Comparison of ENCODE assay signal across 9 cellular contexts in genomic region chr9:136644593-136645342, GRCh38. TPM values are rescaled to one million over a fixed set of nuclear protein-coding genes. Genes with fewer than 3 reads are reported as not detected.
DNase-seq lines count a peak whose midpoint lies in the region; ATAC-seq, FAIRE-seq and TF ChIP-seq lines count a peak whose summit lies in the region.
"Had no signal": no experiment of that assay in that cellular context is flagged by ENCODE, and none has a peak within 500 bp of the region (broad histone marks: within the 10 kb centered on the region; RNA-seq: fewer than 3 reads in every experiment).

No MANE protein-coding gene starts in this region.

- DNase-seq in A549 (ENCODE audit: low read depth in 1 of 2, low spot score in 1 of 2) (peak in 1 of 2 experiments; percentile 88), PC-9 (peak; percentile 65 to 86), head of caudate nucleus (peak; percentile 27 to 81 (median 64)), progenitor cell of endocrine pancreas (ENCODE audit: low spot score, unreplicated experiment) (peak; percentile 58), uterus (peak; percentile 54 to 67)
- peak; percentile 89 for DNase-seq in activated effector memory CD4-positive, alpha-beta T cell treated with anti-CD3 and anti-CD28 coated beads, Interleukin-2, amount 50 U/mL, for 16 hours
- DNase-seq in central memory CD4-positive, alpha-beta T cell: no peak

- no peaks in the 10 kb centered on the region for H3K79me2 ChIP-seq in PC-9 (ENCODE audit: low read depth)

- no TSS peak for BruUV-seq in PC-9 (replicated peaks; lab: Mats Ljungman, UMichigan)

- H3K36me3 ChIP-seq in PC-9 (ENCODE audit: low read depth) (no peaks in the 10 kb centered on the region), uterus (no peaks in the 10 kb centered on the region)

- H3K4me3 ChIP-seq in A549 (peak overlapping the region; percentile 32; the same call in 2 of the 3 replicates), PC-9 (peak overlapping the region; percentile 44; the same call in 1 of the 2 replicates), uterus (no peak overlapping the region)

- WGBS in A549 (ENCODE audit: missing lambda C conversion rate): 60% methylated on average over 13 of the region's 30 CpGs

- ATAC-seq in A549 (peak; percentile 83 to 96), GM19397 (IDR thresholded peaks at IDR 0.05; ENCODE audit: unreplicated experiment) (peak; percentile 47)

- H3K4me3 Mint-ChIP-seq in progenitor cell of endocrine pancreas (ENCODE audit: low read depth): no peak overlapping the region
- H3K4me3 Mint-ChIP-seq: stimulated activated naive CD8-positive, alpha-beta T cell treated with anti-CD3 and anti-CD28 coated beads, Interleukin-15, Interleukin-2, amounts not matched to agents 100 ng/mL and 50 ng/mL, for 24 hours had no signal

- no peaks in the 10 kb centered on the region for H3K4me1 Mint-ChIP-seq in progenitor cell of endocrine pancreas (ENCODE audit: low read depth)

- intact Hi-C loops in PC-9 (cut with micrococcal nuclease; ENCODE audit: unreplicated experiment) (loop anchor here (2.0 kb wide), 1 partner anchor 50 kb away; no protein-coding TSS in a partner anchor), head of caudate nucleus (cut with DNase I) (no loop called here), uterus (cut with DNase I; ENCODE audit: low total_unique reads) (no loop called here)

- 0 out of 2 replicates have a peak, but pooled peaks cover 5% of the 10 kb centered on the region for H3F3A ChIP-seq in PC-9 (ENCODE audit: insufficient read depth, low read depth)

- H2AFZ ChIP-seq in PC-9: peak overlapping the region; percentile 62

- H3K27ac ChIP-seq in A549 (peak overlapping the region; percentile 63 to 84; a peak in 5 of 6 replicates), PC-9 (no peak overlapping the region), uterus (peak overlapping the region; percentile 20 to 62)

- CTCF ChIA-PET in A549 (lab: Yijun Ruan, JAX) (interaction anchor here (0.7 to 17.6 kb wide), 38 partner anchors 10 to 252 kb away, joined by 3 to 313 read pairs (median 4); partner anchors contain the start of genes EGFL7 and INPP5E), PC-9 (lab: Charles Lee) (interaction anchor here (0.6 kb wide), 1 partner anchor 333 kb away, joined by 7 read pairs; no protein-coding TSS in a partner anchor)

- TF ChIP-seq POLR2A in A549 (IDR thresholded peaks at IDR 0.05; ENCODE audit: low read length) (no peak), uterus (IDR thresholded peaks at IDR 0.05) (no peak)

- TF ChIP-seq CTCF in A549 (IDR thresholded peaks at IDR 0.05): peak; percentile 67
- peak; percentile 95 for TF ChIP-seq CTCF in PC-9 (conservative IDR thresholded peaks at IDR 0.05)
- TF ChIP-seq CTCF in progenitor cell of endocrine pancreas (IDR thresholded peaks at IDR 0.05; ENCODE audit: unreplicated experiment): peak; percentile 73
- TF ChIP-seq CTCF in uterus (IDR thresholded peaks at IDR 0.05): peak; percentile 47 to 76 (median 60)

- H3K36me3 Mint-ChIP-seq in progenitor cell of endocrine pancreas (ENCODE audit: insufficient read depth): no peaks in the 10 kb centered on the region

- H3K9me3 ChIP-seq in A549 (no peaks in the 10 kb centered on the region), PC-9 (ENCODE audit: insufficient read depth, low read depth) (no peaks in the 10 kb centered on the region), uterus (no peaks in the 10 kb centered on the region)

- POLR2A ChIA-PET in A549 (lab: Yijun Ruan, JAX) (no interaction called here), PC-9 (lab: Charles Lee; ENCODE audit: unreplicated experiment) (no interaction called here)

- no peaks in the 10 kb centered on the region for H4K20me1 ChIP-seq in PC-9 (ENCODE audit: insufficient read depth)

- H3K4me2 ChIP-seq in A549 (peak overlapping the region; percentile 88), PC-9 (peak overlapping the region; percentile 85)

- FAIRE-seq in A549 (lab: Jason Lieb, UNC): no peak

- TF ChIP-seq EP300 in A549 (IDR thresholded peaks at IDR 0.05): no peak

- H3K27me3 ChIP-seq in PC-9 (ENCODE audit: insufficient read depth, low read depth) (no peaks in the 10 kb centered on the region), uterus (peaks cover 0 to 7% of the 10 kb centered on the region in 2 donors)

- no peak overlapping the region for H3K27ac Mint-ChIP-seq in progenitor cell of endocrine pancreas
- H3K27ac Mint-ChIP-seq: stimulated activated naive CD8-positive, alpha-beta T cell treated with anti-CD3 and anti-CD28 coated beads, Interleukin-15, Interleukin-2, amounts not matched to agents 100 ng/mL and 50 ng/mL, for 24 hours had no signal

- TF ChIP-seq RAD21 in A549 (conservative IDR thresholded peaks at IDR 0.05 in 1 of 2, IDR thresholded peaks at IDR 0.05 in 1 of 2): peak; percentile 87 to 88

- H3K27me3 Mint-ChIP-seq in progenitor cell of endocrine pancreas: peaks cover 32% of the 10 kb centered on the region

- H3K4me1 ChIP-seq in A549 (peaks cover 12% of the 10 kb centered on the region), PC-9 (replicated peaks; ENCODE audit: insufficient read depth) (peaks cover 16% of the 10 kb centered on the region), uterus (no peaks in the 10 kb centered on the region)

- H3K9me2 ChIP-seq in PC-9 (ENCODE audit: insufficient read depth): no peaks in the 10 kb centered on the region

- H3K9me3 Mint-ChIP-seq in progenitor cell of endocrine pancreas (ENCODE audit: low read depth): no peaks in the 10 kb centered on the region
- H3K9me3 Mint-ChIP-seq: stimulated activated naive CD8-positive, alpha-beta T cell treated with anti-CD3 and anti-CD28 coated beads, Interleukin-15, Interleukin-2, amounts not matched to agents 100 ng/mL and 50 ng/mL, for 24 hours had no signal

TF ChIP-seq in A549, 52 proteins besides CTCF, POLR2A, EP300 and RAD21:
- TF ChIP-seq SREBF2 (IDR thresholded peaks at IDR 0.05) (no peak), POLR2AphosphoS2 (conservative IDR thresholded peaks at IDR 0.05; ENCODE audit: low read length) (no peak), ZC3H11A (IDR thresholded peaks at IDR 0.05) (no peak), CHD4 (IDR thresholded peaks at IDR 0.05; ENCODE audit: borderline replicate concordance) (no peak), FOSB (CRISPR knock-in tag; IDR thresholded peaks at IDR 0.05) (no peak), ATOH8 (CRISPR knock-in tag; IDR thresholded peaks at IDR 0.05; ENCODE audit: low read depth) (no peak), MAFK (IDR thresholded peaks at IDR 0.05; ENCODE audit: partially characterized antibody) (no peak), SMC3 (IDR thresholded peaks at IDR 0.05) (peak; percentile 73), NPAS2 (CRISPR knock-in tag; IDR thresholded peaks at IDR 0.05; ENCODE audit: borderline replicate concordance) (0 out of 2 replicates have a peak, but pooled peaks have one; percentile 33)

RNA-seq across cellular contexts. Expression of gene EGFL7, which starts 17.9 kb away (rescaled TPM):
- polyA plus RNA-seq in A549 (2011; rRNA removed): 15.3 and 19.9 TPM in 2 replicates
- 49.6 and 71.8 TPM in 2 replicates for polyA plus RNA-seq in A549 (2012; cell fraction: cytosol; rRNA removed)
- polyA plus RNA-seq in A549 (2012; cell fraction: nucleus; rRNA removed): 70.7 and 117 TPM in 2 replicates
- 28.9 to 34.4 TPM (median 32.3 TPM) in 3 replicates for polyA plus RNA-seq in A549 (2017; fragmentation: RNase III; extraction: RNeasy Plus Mini Kit Qiagen cat#74134 plus additional on column Dnase treatment)
- 3.1 and 5.9 TPM in 2 replicates for polyA minus RNA-seq in A549 (2011; rRNA and poly(A)+ RNA removed)
- 53.1 and 70.7 TPM in 2 replicates for total RNA-seq in PC-9 (2021)
- total RNA-seq in progenitor cell of endocrine pancreas: 13.5 and 16.3 TPM in 2 replicates
- 1,000 to 10,000 TPM in 1 of 4 donors, 100 to 1,000 TPM in 3; 119 to 1,791 (median 307) TPM for total RNA-seq in uterus

RNA-seq across cellular contexts. Expression of gene AGPAT2, which starts 42.5 kb away (rescaled TPM):
- polyA plus RNA-seq in A549 (2011; rRNA removed) (32.3 and 38.6 TPM in 2 replicates), A549 (2017; fragmentation: RNase III; extraction: RNeasy Plus Mini Kit Qiagen cat#74134 plus additional on column Dnase treatment) (44.3 to 49.5 TPM (median 46.3 TPM) in 3 replicates)
- polyA plus RNA-seq in A549 (2012; cell fraction: cytosol; rRNA removed): 56.2 and 86.6 TPM in 2 replicates
- 85.4 and 94.9 TPM in 2 replicates for polyA plus RNA-seq in A549 (2012; cell fraction: nucleus; rRNA removed)
- polyA minus RNA-seq in A549 (2011; rRNA and poly(A)+ RNA removed): 39.4 and 43.6 TPM in 2 replicates
- total RNA-seq in PC-9 (2021) (124 and 136 TPM in 2 replicates), progenitor cell of endocrine pancreas (27.7 and 28.0 TPM in 2 replicates), uterus (10 to 100 TPM; 22.7 to 45.1 (median 38.6) TPM)

Comparison
In these comparisons a context has a peak if more than half of its experiments do, and no peak if none do; other contexts are left out.
1. H3K4me3 ChIP-seq: peak in A549 (single experiment) and PC-9 (single experiment); none in uterus (0 of 2).
2. Peak in every context shown above with its lines, with median percentiles within 50 percentile points of each other: CTCF ChIP-seq.